Comparison of ENCODE assay signal across 8 cellular contexts in the genomic region with DNA sequence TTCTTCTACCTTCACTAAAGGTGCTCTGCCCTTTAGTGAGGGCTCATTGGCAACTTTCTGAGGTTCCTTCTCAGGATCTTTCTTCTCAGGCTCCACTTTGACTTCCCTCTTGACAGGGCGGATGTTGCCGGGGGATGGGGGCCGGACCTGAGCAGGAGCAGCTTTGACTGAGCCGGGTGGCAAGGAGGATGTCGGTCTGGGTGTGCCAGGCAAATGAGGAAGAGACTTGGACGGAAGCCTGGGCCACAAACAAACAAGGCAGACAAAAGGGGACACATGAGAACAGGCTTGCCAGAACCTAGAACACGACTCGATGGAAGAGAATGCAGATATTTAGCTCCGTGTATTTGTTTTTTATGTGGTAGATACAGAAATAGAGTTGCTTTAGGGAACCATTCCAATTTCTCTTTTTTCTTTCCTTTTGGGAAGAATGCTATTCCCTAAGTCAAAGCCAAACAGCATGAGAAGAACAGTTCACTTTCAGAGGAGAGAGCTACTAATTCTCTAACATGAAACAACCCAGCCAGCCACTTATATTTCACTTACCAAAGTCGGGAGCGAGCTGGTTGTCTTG.
DNase-seq lines count a peak whose midpoint lies in the region; ATAC-seq and TF ChIP-seq lines count a peak whose summit lies in the region.

No MANE protein-coding gene starts in this region.

- TF ChIP-seq CTCF in omental fat pad (IDR thresholded peaks at IDR 0.05) (no peak), MM.1S (IDR thresholded peaks at IDR 0.05; ENCODE audit: low read length) (no peak), type B pancreatic cell (conservative IDR thresholded peaks at IDR 0.05) (no peak)

- H3K27ac ChIP-seq in CD4-positive, CD25-positive, alpha-beta regulatory T cell (ENCODE audit: insufficient read depth, low read length, poor library complexity, severe bottlenecking): no peak overlapping the region
- no peak overlapping the region for H3K27ac ChIP-seq in naive thymus-derived CD4-positive, alpha-beta T cell (ENCODE audit: low read depth, low read length)
- H3K27ac ChIP-seq in MM.1S (ENCODE audit: low read length): no peak overlapping the region

- no peaks in the 10 kb centered on the region for H3K36me3 ChIP-seq in CD4-positive, CD25-positive, alpha-beta regulatory T cell (ENCODE audit: control insufficient read depth, insufficient read depth, low read length)
- H3K36me3 ChIP-seq in naive thymus-derived CD4-positive, alpha-beta T cell (ENCODE audit: control insufficient read depth in 2 of 3, insufficient read depth in 3 of 3, low read length in 3 of 3): no peaks in the 10 kb centered on the region
- no peaks in the 10 kb centered on the region for H3K36me3 ChIP-seq in MM.1S (replicated peaks; ENCODE audit: insufficient read depth, low read length)

- no peak overlapping the region for H3K4me2 ChIP-seq in MM.1S (ENCODE audit: low read depth, low read length)

- peaks cover 4% of the 10 kb centered on the region for H3K27me3 Mint-ChIP-seq in CD4-positive, CD25-positive, alpha-beta regulatory T cell
- H3K27me3 Mint-ChIP-seq in naive thymus-derived CD4-positive, alpha-beta T cell: peaks cover 0 to 18% (median 0%) of the 10 kb centered on the region in 5 donors
- no peaks in the 10 kb centered on the region for H3K27me3 Mint-ChIP-seq in type B pancreatic cell

- no peak for ATAC-seq in CD4-positive, CD25-positive, alpha-beta regulatory T cell (ENCODE audit: low read depth in 2 of 2)
- peak; percentile 83 for ATAC-seq in naive thymus-derived CD4-positive, alpha-beta T cell
- no peak for ATAC-seq in omental fat pad (ENCODE audit: low FRiP score)

- no peak overlapping the region for H3K4me3 Mint-ChIP-seq in CD4-positive, CD25-positive, alpha-beta regulatory T cell
- peak overlapping the region in 8 of 10 donors; percentile 33 to 70 (median 56) for H3K4me3 Mint-ChIP-seq in naive thymus-derived CD4-positive, alpha-beta T cell
- H3K4me3 Mint-ChIP-seq in type B pancreatic cell: no peak overlapping the region

- H3K4me3 ChIP-seq in CD4-positive, CD25-positive, alpha-beta regulatory T cell (ENCODE audit: low read depth, low read length): no peak overlapping the region
- no peak overlapping the region for H3K4me3 ChIP-seq in naive thymus-derived CD4-positive, alpha-beta T cell (ENCODE audit: low read length)
- no peak overlapping the region for H3K4me3 ChIP-seq in MM.1S (ENCODE audit: low read length)

- CTCF ChIA-PET in naive thymus-derived CD4-positive, alpha-beta T cell (lab: Charles Lee): no interaction called here

- H3K9me2 ChIP-seq in MM.1S (replicated peaks; ENCODE audit: insufficient read depth, low read length): no peaks in the 10 kb centered on the region

- peaks cover 0 to 8% (median 5%) of the 10 kb centered on the region in 4 donors for H3K4me1 Mint-ChIP-seq in CD4-positive, CD25-positive, alpha-beta regulatory T cell
- H3K4me1 Mint-ChIP-seq in naive thymus-derived CD4-positive, alpha-beta T cell: peaks cover 5 to 24% (median 13%) of the 10 kb centered on the region in 7 donors
- no peaks in the 10 kb centered on the region for H3K4me1 Mint-ChIP-seq in type B pancreatic cell (ENCODE audit: unreplicated experiment)

- H3K9ac ChIP-seq in MM.1S (ENCODE audit: low read length): no peak overlapping the region

- no peaks in the 10 kb centered on the region for H3K9me3 ChIP-seq in CD4-positive, CD25-positive, alpha-beta regulatory T cell (ENCODE audit: control insufficient read depth in 2 of 2, low read length in 2 of 2)
- H3K9me3 ChIP-seq in naive thymus-derived CD4-positive, alpha-beta T cell (ENCODE audit: control insufficient read depth in 2 of 3, low read length in 3 of 3): no peaks in the 10 kb centered on the region
- H3K9me3 ChIP-seq in MM.1S (replicated peaks; ENCODE audit: insufficient read depth, low read length): no peaks in the 10 kb centered on the region

- H4K20me1 ChIP-seq in MM.1S (ENCODE audit: insufficient read depth, low read length): no peaks in the 10 kb centered on the region

- H3K27ac Mint-ChIP-seq in CD4-positive, CD25-positive, alpha-beta regulatory T cell: peak overlapping the region in 2 of 3 donors; percentile 27 to 48
- peak overlapping the region in 8 of 9 donors; percentile 5 to 82 (median 61) for H3K27ac Mint-ChIP-seq in naive thymus-derived CD4-positive, alpha-beta T cell
- H3K27ac Mint-ChIP-seq in type B pancreatic cell: no peak overlapping the region

- no peaks in the 10 kb centered on the region for H3F3A ChIP-seq in MM.1S (ENCODE audit: insufficient read depth, low read length)

- intact Hi-C loops in naive thymus-derived CD4-positive, alpha-beta T cell (cut with micrococcal nuclease): no loop called here

- no peaks in the 10 kb centered on the region for H3K36me3 Mint-ChIP-seq in CD4-positive, CD25-positive, alpha-beta regulatory T cell
- no peaks in the 10 kb centered on the region for H3K36me3 Mint-ChIP-seq in naive thymus-derived CD4-positive, alpha-beta T cell
- no peaks in the 10 kb centered on the region for H3K36me3 Mint-ChIP-seq in type B pancreatic cell

- H3K27me3 ChIP-seq in CD4-positive, CD25-positive, alpha-beta regulatory T cell (ENCODE audit: control insufficient read depth, insufficient read depth, low read length): peaks cover 2% of the 10 kb centered on the region
- no peaks in the 10 kb centered on the region for H3K27me3 ChIP-seq in naive thymus-derived CD4-positive, alpha-beta T cell (ENCODE audit: control insufficient read depth in 2 of 2, insufficient read depth in 2 of 2, low read length in 2 of 2)
- no peaks in the 10 kb centered on the region for H3K27me3 ChIP-seq in MM.1S (replicated peaks; ENCODE audit: insufficient read depth, low read length)

- H3K4me1 ChIP-seq in CD4-positive, CD25-positive, alpha-beta regulatory T cell (ENCODE audit: control insufficient read depth, insufficient read depth, low read length, poor library complexity, severe bottlenecking): no peaks in the 10 kb centered on the region
- peaks cover 0 to 14% of the 10 kb centered on the region in 2 donors for H3K4me1 ChIP-seq in naive thymus-derived CD4-positive, alpha-beta T cell (ENCODE audit: control insufficient read depth in 2 of 2, insufficient read depth in 2 of 2, low read length in 2 of 2)
- no peaks in the 10 kb centered on the region for H3K4me1 ChIP-seq in MM.1S (ENCODE audit: low read length)

- peak in 1 of 3 donors; percentile 71 for DNase-seq in CD4-positive, CD25-positive, alpha-beta regulatory T cell
- DNase-seq in MV-4-11 (lab: John Stamatoyannopoulos, UW) (peak; percentile 25), amygdala (lab: John Stamatoyannopoulos, UW) (peak in 35 of 56 donors; percentile 17 to 66 (median 36)), omental fat pad (ENCODE audit: low spot score) (no peak), NCI-H510A (lab: John Stamatoyannopoulos, UW) (no peak), MM.1S (no peak), type B pancreatic cell (ENCODE audit: extremely low spot score, unreplicated experiment) (no peak)
- DNase-seq in naive thymus-derived CD4-positive, alpha-beta T cell: peak in 7 of 9 donors; percentile 9 to 31 (median 25)

- H2AFZ ChIP-seq in MM.1S (ENCODE audit: low read length): no peak overlapping the region

- H3K9me3 Mint-ChIP-seq in CD4-positive, CD25-positive, alpha-beta regulatory T cell: peaks cover 0 to 3% (median 0%) of the 10 kb centered on the region in 7 donors
- peaks cover 0 to 2% (median 0%) of the 10 kb centered on the region in 11 donors for H3K9me3 Mint-ChIP-seq in naive thymus-derived CD4-positive, alpha-beta T cell
- no peaks in the 10 kb centered on the region for H3K9me3 Mint-ChIP-seq in type B pancreatic cell

- no peaks in the 10 kb centered on the region for H3K79me2 ChIP-seq in MM.1S (ENCODE audit: low read length)

- POLR2A ChIA-PET in naive thymus-derived CD4-positive, alpha-beta T cell (lab: Charles Lee): interaction anchor here (0.9 kb wide), 1 partner anchor 76 kb away, joined by 4 read pairs; a partner anchor contains a TSS

Comparison
In these comparisons a context has a peak if more than half of its experiments do, and no peak if none do; other contexts are left out.
1. DNase-seq: peak in MV-4-11 (single experiment), amygdala (35 of 56) and naive thymus-derived CD4-positive, alpha-beta T cell (7 of 9); none in omental fat pad (single experiment), NCI-H510A (single experiment), MM.1S (single experiment) and type B pancreatic cell (single experiment).
2. H3K4me3 Mint-ChIP-seq: peak in naive thymus-derived CD4-positive, alpha-beta T cell (8 of 10); none in CD4-positive, CD25-positive, alpha-beta regulatory T cell (0 of 4) and type B pancreatic cell (single experiment).